Comparison of ENCODE assay signal across 9 cellular contexts in the genomic region with DNA sequence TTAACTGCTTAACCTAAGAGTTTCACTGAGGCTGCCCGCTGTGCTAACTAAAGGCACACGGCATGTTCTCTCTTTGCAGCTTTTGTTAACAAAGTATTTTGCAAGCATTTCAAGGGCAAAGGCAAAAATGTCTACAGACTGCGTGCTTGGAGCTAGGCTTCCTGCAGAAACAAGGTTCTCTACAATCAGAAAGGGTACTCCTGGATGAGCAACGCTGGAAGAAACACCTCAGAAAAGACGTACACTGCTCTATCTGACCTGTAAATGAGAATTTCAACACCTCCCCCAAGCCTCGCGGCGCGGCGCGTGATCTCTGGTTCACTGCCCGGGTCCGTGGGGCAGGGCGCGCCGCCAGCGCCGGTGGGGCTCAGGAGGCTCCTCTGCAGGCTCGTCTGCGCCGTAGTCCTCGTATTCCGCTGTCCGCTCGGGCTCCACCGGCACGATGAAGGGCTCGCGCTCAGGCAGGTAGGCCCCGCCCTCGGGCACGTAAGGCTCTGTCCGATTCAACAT.
A peak's percentile ranks its signal among the peaks of the same experiment; 100 is the strongest.
DNase-seq lines count a peak whose midpoint lies in the region; ATAC-seq and TF ChIP-seq lines count a peak whose summit lies in the region.
"Had no signal": no experiment of that assay in that cellular context is flagged by ENCODE, and none has a peak within 500 bp of the region (broad histone marks: within the 10 kb centered on the region; RNA-seq: fewer than 3 reads in every experiment).

No MANE protein-coding gene starts in this region.

- no peak for TF ChIP-seq CTCF in SK-N-SH (IDR thresholded peaks at IDR 0.05)
- no peak for TF ChIP-seq CTCF in type B pancreatic cell (conservative IDR thresholded peaks at IDR 0.05)

- peak; percentile 31; the same call in 1 of the 3 replicates for ATAC-seq in SK-N-SH treated with all-trans-retinoic acid at 6 μM for 48 hours
- no peak for ATAC-seq in HG03139 (IDR thresholded peaks at IDR 0.05; ENCODE audit: unreplicated experiment)

- no peak overlapping the region for H3K9ac ChIP-seq in SK-N-SH

- TF ChIP-seq EP300 in SK-N-SH (IDR thresholded peaks at IDR 0.05; ENCODE audit: borderline replicate concordance in 1 of 2, low read depth in 1 of 2, low read length in 1 of 2), result no peak

- POLR2A ChIA-PET in SK-N-SH (lab: Yijun Ruan, JAX), result no interaction called here

- CTCF ChIA-PET in SK-N-SH (lab: Yijun Ruan, JAX), result no interaction called here

- no peaks in the 10 kb centered on the region for H4K20me1 ChIP-seq in SK-N-SH (ENCODE audit: insufficient read depth)

- no peak overlapping the region for H3K4me2 ChIP-seq in SK-N-SH

- H3K4me3 Mint-ChIP-seq in type B pancreatic cell, result peak overlapping the region; percentile 83

- 16% methylated on average over 6 of the region's 33 CpGs for WGBS in SK-N-SH (ENCODE audit: low lambda C conversion rate)
- 14 to 23% methylated on average over 33 of the region's 33 CpGs for WGBS in esophagus, 2 donors

- H3K9me3 Mint-ChIP-seq in type B pancreatic cell, result peaks cover 4% of the 10 kb centered on the region

- no peaks in the 10 kb centered on the region for H3K36me3 ChIP-seq in SK-N-SH (replicated peaks in 1 of 2; ENCODE audit: control insufficient read depth in 1 of 2, insufficient read depth in 2 of 2, low read length in 1 of 2)
- no peaks in the 10 kb centered on the region for H3K36me3 ChIP-seq in esophagus (ENCODE audit: control insufficient read depth in 2 of 2, insufficient read depth in 2 of 2, low read length in 1 of 2)

- TF ChIP-seq RAD21 in SK-N-SH (IDR thresholded peaks at IDR 0.05; ENCODE audit: low read length), result no peak

- H3K4me1 Mint-ChIP-seq in type B pancreatic cell (ENCODE audit: unreplicated experiment), result peaks cover 7% of the 10 kb centered on the region

- H3K4me3 ChIP-seq in SK-N-SH (ENCODE audit: low read depth in 2 of 2, low read length in 1 of 2), result peak overlapping the region in 1 of 2 experiments; percentile 19; a peak in 1 of 4 replicates
- H3K4me3 ChIP-seq in esophagus (ENCODE audit: low read depth in 1 of 2, low read length in 2 of 2), result peak overlapping the region; percentile 8 to 40

- H3K27ac Mint-ChIP-seq in type B pancreatic cell, result no peak overlapping the region

- H3K9me3 ChIP-seq in SK-N-SH, result no peaks in the 10 kb centered on the region
- no peaks in the 10 kb centered on the region for H3K9me3 ChIP-seq in esophagus (ENCODE audit: control insufficient read depth in 2 of 2, insufficient read depth in 1 of 2, low read depth in 1 of 2, low read length in 1 of 2)

- no peak overlapping the region for H3K27ac ChIP-seq in SK-N-SH (ENCODE audit: low read depth in 2 of 2, low read length in 1 of 2)
- peak overlapping the region in 1 of 2 donors; percentile 48 for H3K27ac ChIP-seq in esophagus (ENCODE audit: low read depth in 2 of 2, low read length in 1 of 2)

- DNase-seq in SK-N-SH (no peak), mucosa of gallbladder (ENCODE audit: low spot score) (peak; percentile 46), type B pancreatic cell (ENCODE audit: extremely low spot score, unreplicated experiment) (no peak), hepatic stellate cell (ENCODE audit: low spot score) (no peak), NCI-H1930 (lab: John Stamatoyannopoulos, UW) (no peak)
- DNase-seq: NCI-H1694 had no signal

- no peaks in the 10 kb centered on the region for H3K79me2 ChIP-seq in SK-N-SH (ENCODE audit: insufficient read depth)

- peaks cover 5% of the 10 kb centered on the region for H3K36me3 Mint-ChIP-seq in type B pancreatic cell

- H3K27me3 Mint-ChIP-seq in type B pancreatic cell, result peaks cover 42% of the 10 kb centered on the region

- no peaks in the 10 kb centered on the region for H3K4me1 ChIP-seq in SK-N-SH (ENCODE audit: control insufficient read depth in 1 of 2, insufficient read depth in 2 of 2, low read depth in 1 of 2, low read length in 1 of 2)
- peaks cover 0 to 3% of the 10 kb centered on the region in 2 donors for H3K4me1 ChIP-seq in esophagus (ENCODE audit: control insufficient read depth in 2 of 2, insufficient read depth in 2 of 2, low read length in 1 of 2)

- H2AFZ ChIP-seq in SK-N-SH (ENCODE audit: low read depth), result no peak overlapping the region

- no peaks in the 10 kb centered on the region for H3K9me2 ChIP-seq in SK-N-SH

- H3K27me3 ChIP-seq in SK-N-SH (ENCODE audit: insufficient read depth) (peaks cover 40% of the 10 kb centered on the region; the same call in 1 of the 2 replicates), esophagus (ENCODE audit: control insufficient read depth in 1 of 2, insufficient read depth in 2 of 2, low read length in 2 of 2) (no peaks in the 10 kb centered on the region)

- H3F3A ChIP-seq in SK-N-SH (replicated peaks; ENCODE audit: insufficient read depth), result no peaks in the 10 kb centered on the region

TF ChIP-seq in SK-N-SH treated with all-trans-retinoic acid at 6 μM for 48 hours, 23 proteins besides CTCF, POLR2A, EP300 and RAD21 (continues in another document):
- TF ChIP-seq, protein P1, sequence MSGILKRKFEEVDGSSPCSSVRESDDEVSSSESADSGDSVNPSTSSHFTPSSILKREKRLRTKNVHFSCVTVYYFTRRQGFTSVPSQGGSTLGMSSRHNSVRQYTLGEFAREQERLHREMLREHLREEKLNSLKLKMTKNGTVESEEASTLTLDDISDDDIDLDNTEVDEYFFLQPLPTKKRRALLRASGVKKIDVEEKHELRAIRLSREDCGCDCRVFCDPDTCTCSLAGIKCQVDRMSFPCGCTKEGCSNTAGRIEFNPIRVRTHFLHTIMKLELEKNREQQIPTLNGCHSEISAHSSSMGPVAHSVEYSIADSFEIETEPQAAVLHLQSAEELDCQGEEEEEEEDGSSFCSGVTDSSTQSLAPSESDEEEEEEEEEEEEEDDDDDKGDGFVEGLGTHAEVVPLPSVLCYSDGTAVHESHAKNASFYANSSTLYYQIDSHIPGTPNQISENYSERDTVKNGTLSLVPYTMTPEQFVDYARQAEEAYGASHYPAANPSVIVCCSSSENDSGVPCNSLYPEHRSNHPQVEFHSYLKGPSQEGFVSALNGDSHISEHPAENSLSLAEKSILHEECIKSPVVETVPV (CRISPR knock-in tag; IDR thresholded peaks at IDR 0.05), result no peak
- TF ChIP-seq ZNF70 (CRISPR knock-in tag; IDR thresholded peaks at IDR 0.05) (no peak), ESRRG (CRISPR knock-in tag; IDR thresholded peaks at IDR 0.05) (no peak), BACH2 (CRISPR knock-in tag; IDR thresholded peaks at IDR 0.05; ENCODE audit: borderline replicate concordance) (no peak), ZFP30 (CRISPR knock-in tag; IDR thresholded peaks at IDR 0.05) (no peak), PPARA (CRISPR knock-in tag; IDR thresholded peaks at IDR 0.05; ENCODE audit: borderline replicate concordance) (no peak)
- TF ChIP-seq, protein P2, sequence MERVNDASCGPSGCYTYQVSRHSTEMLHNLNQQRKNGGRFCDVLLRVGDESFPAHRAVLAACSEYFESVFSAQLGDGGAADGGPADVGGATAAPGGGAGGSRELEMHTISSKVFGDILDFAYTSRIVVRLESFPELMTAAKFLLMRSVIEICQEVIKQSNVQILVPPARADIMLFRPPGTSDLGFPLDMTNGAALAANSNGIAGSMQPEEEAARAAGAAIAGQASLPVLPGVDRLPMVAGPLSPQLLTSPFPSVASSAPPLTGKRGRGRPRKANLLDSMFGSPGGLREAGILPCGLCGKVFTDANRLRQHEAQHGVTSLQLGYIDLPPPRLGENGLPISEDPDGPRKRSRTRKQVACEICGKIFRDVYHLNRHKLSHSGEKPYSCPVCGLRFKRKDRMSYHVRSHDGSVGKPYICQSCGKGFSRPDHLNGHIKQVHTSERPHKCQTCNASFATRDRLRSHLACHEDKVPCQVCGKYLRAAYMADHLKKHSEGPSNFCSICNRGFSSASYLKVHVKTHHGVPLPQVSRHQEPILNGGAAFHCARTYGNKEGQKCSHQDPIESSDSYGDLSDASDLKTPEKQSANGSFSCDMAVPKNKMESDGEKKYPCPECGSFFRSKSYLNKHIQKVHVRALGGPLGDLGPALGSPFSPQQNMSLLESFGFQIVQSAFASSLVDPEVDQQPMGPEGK (CRISPR knock-in tag; IDR thresholded peaks at IDR 0.05; ENCODE audit: borderline replicate concordance), result no peak

TF ChIP-seq in SK-N-SH, 30 proteins besides CTCF, POLR2A, EP300 and RAD21:
- TF ChIP-seq TCF12 (IDR thresholded peaks at IDR 0.05), result no peak
- no peak for TF ChIP-seq MEF2A (IDR thresholded peaks at IDR 0.05; ENCODE audit: borderline replicate concordance, low read depth)
- no peak for TF ChIP-seq FOXM1 (IDR thresholded peaks at IDR 0.05; ENCODE audit: low read depth)
